32 cellular contexts compared by ENCODE assay signal in genomic region chr20:46566125-46566524, GRCh38. TPM values are rescaled to one million over a fixed set of nuclear protein-coding genes. Genes with fewer than 3 reads are reported as not detected.
"Had no signal": no experiment of that assay in that cellular context is flagged by ENCODE, and none has a peak within 500 bp of the region (broad histone marks: within the 10 kb centered on the region; RNA-seq: fewer than 3 reads in every experiment).

No MANE protein-coding gene starts in this region.

- H3K9me3 ChIP-seq: heart right ventricle, left lung, lower lobe of right lung, ovary, right atrium auricular region, right lobe of liver, stomach, testis, thyroid gland, transverse colon, upper lobe of right lung, uterus had no signal

- DNase-seq: heart right ventricle; islet precursor cell; kidney glomerular epithelial cell; left colon; left lung; lower lobe of right lung; mammary epithelial cell; mesenchymal stem cell; naive B cell; natural killer cell; nephron progenitor cell; ovary; right lobe of liver; stimulated activated CD4-positive, alpha-beta T cell treated with anti-CD3 and anti-CD28 coated beads, Interleukin-12 subunit alpha, Interleukin-12 subunit beta, amount 100 ng/mL, for 4 hours; stimulated activated CD4-positive, alpha-beta T cell treated with anti-CD3 and anti-CD28 coated beads, Interleukin-15, amount 100 ng/mL, for 24 hours; stimulated activated CD4-positive, alpha-beta T cell treated with anti-CD3 and anti-CD28 coated beads, Interleukin-2, amount 100 ng/mL, for 24 hours; stimulated activated CD4-positive, alpha-beta T cell treated with anti-CD3 and anti-CD28 coated beads, Interleukin-4, amount 100 ng/mL, for 1 hour; stimulated activated naive B cell treated with anti-CD40 and anti-IgM and Interleukin-4, amounts not matched to agents 10 μg/mL and 1 μg/mL and 100 μg/mL, for 72 hours; stimulated activated naive CD8-positive, alpha-beta T cell treated with anti-CD3 and anti-CD28 coated beads, Interleukin-15, Interleukin-2, amounts not matched to agents 100 U/mL and 50 U/mL, for 24 hours; stomach; testis; thyroid gland; transverse colon; upper lobe of right lung; uterus had no signal

- H2AFZ ChIP-seq: hepatocyte, neural progenitor cell had no signal

- H3K4me2 ChIP-seq: hepatocyte, neural progenitor cell had no signal

- H3K27me3 Mint-ChIP-seq: progenitor cell of endocrine pancreas had no signal

- H3K36me3 ChIP-seq: heart right ventricle, left lung, lower lobe of right lung, neural progenitor cell, ovary, right atrium auricular region, right lobe of liver, stomach, thyroid gland, transverse colon, upper lobe of right lung, uterus had no signal

- H3K27ac Mint-ChIP-seq: mesothelial cell of epicardium; naive B cell; natural killer cell; nephron progenitor cell; neural progenitor cell; progenitor cell of endocrine pancreas; stimulated activated naive B cell treated with anti-CD40 and anti-IgM and Interleukin-4, amounts not matched to agents 10 μg/mL and 1 μg/mL and 100 μg/mL, for 72 hours had no signal

- H3K4me3 Mint-ChIP-seq: mesothelial cell of epicardium; naive B cell; natural killer cell; nephron progenitor cell; neural progenitor cell; stimulated activated naive B cell treated with anti-CD40 and anti-IgM and Interleukin-4, amounts not matched to agents 10 μg/mL and 1 μg/mL and 100 μg/mL, for 72 hours had no signal

- H3K4me1 ChIP-seq: right lobe of liver had no signal

- H3K9me3 Mint-ChIP-seq: mesothelial cell of epicardium; naive B cell; natural killer cell; nephron progenitor cell; neural progenitor cell; stimulated activated naive B cell treated with anti-CD40 and anti-IgM and Interleukin-4, amounts not matched to agents 10 μg/mL and 1 μg/mL and 100 μg/mL, for 72 hours had no signal

- H3K27ac ChIP-seq: heart right ventricle, hepatocyte, left lung, lower lobe of right lung, neural progenitor cell, ovary, right atrium auricular region, right lobe of liver, skin epidermis, stomach, testis, thyroid gland, transverse colon, upper lobe of right lung, uterus had no signal

- H3K9ac ChIP-seq: neural progenitor cell had no signal

- H3K27me3 ChIP-seq: heart right ventricle, hepatocyte, neural progenitor cell, ovary, right atrium auricular region, right lobe of liver, stomach, testis, thyroid gland, upper lobe of right lung, uterus had no signal

- ATAC-seq: heart right ventricle; left colon; left lung; lower lobe of right lung; natural killer cell; right lobe of liver; stimulated activated naive B cell treated with anti-CD40 and anti-IgM and Interleukin-4, amounts not matched to agents 10 μg/mL and 1 μg/mL and 100 μg/mL, for 72 hours; stimulated activated naive CD8-positive, alpha-beta T cell treated with anti-CD3 and anti-CD28 coated beads, Interleukin-15, Interleukin-2, amounts not matched to agents 100 U/mL and 50 U/mL, for 24 hours; upper lobe of right lung had no signal

- H3K4me1 Mint-ChIP-seq: naive B cell; natural killer cell; nephron progenitor cell; stimulated activated naive B cell treated with anti-CD40 and anti-IgM and Interleukin-4, amounts not matched to agents 10 μg/mL and 1 μg/mL and 100 μg/mL, for 72 hours had no signal

- H3K4me3 ChIP-seq: heart right ventricle, hepatocyte, left lung, lower lobe of right lung, neural progenitor cell, ovary, right atrium auricular region, right lobe of liver, skin epidermis, stomach, testis, thyroid gland, transverse colon, upper lobe of right lung, uterus had no signal

- H3K36me3 Mint-ChIP-seq: mesothelial cell of epicardium; naive B cell; natural killer cell; neural progenitor cell; stimulated activated naive B cell treated with anti-CD40 and anti-IgM and Interleukin-4, amounts not matched to agents 10 μg/mL and 1 μg/mL and 100 μg/mL, for 72 hours had no signal

RNA-seq across cellular contexts. Expression of gene OCSTAMP, which starts 15.7 kb away (rescaled TPM):
- polyA plus RNA-seq: heart right ventricle, hepatocyte, liver, mammary epithelial cell, stomach had no signal
